Comparison of ENCODE assay signal across 11 cellular contexts in the genomic region with DNA sequence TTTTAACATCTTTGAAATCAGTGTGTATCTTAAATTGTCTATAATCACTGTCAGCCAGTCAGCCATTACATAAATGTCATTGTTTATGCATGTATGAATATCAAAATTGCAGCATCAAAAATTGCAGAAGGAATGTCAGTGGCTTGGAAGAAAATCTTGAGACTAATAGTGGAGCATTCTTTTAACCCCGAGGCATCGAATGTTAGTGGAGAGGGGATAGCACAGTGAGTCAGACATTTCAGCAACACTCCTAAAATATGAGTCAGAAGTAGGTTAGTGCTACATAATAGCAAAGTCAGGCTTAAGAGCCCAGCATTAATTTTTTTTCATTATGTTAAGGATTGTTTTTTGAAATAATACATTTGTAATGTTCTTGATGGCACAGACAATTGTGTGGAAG. TPM values are rescaled to one million over a fixed set of nuclear protein-coding genes. Genes with fewer than 3 reads are reported as not detected.
DNase-seq lines count a peak whose midpoint lies in the region; ATAC-seq and TF ChIP-seq lines count a peak whose summit lies in the region.
"Had no signal": no experiment of that assay in that cellular context is flagged by ENCODE, and none has a peak within 500 bp of the region (broad histone marks: within the 10 kb centered on the region; RNA-seq: fewer than 3 reads in every experiment).

No MANE protein-coding gene starts in this region.

- CTCF ChIA-PET in RWPE1 (lab: Yijun Ruan, JAX), result interaction anchor here (0.7 to 1.2 kb wide), 3 partner anchors 36 to 229 kb away, joined by 3 to 4 read pairs (median 3); no protein-coding TSS in a partner anchor

- H3K27ac ChIP-seq in GM23248 (peak overlapping the region; percentile 64), RWPE1 (peak overlapping the region; percentile 93), fibroblast of lung (ENCODE audit: insufficient read depth, low read length) (peak overlapping the region; percentile 38), upper lobe of right lung (no peak overlapping the region)

- H3K36me3 ChIP-seq in GM23248 (ENCODE audit: low read depth) (no peaks in the 10 kb centered on the region), fibroblast of lung (ENCODE audit: control insufficient read depth, insufficient read depth, low read length) (no peaks in the 10 kb centered on the region), upper lobe of right lung (no peaks in the 10 kb centered on the region)

- WGBS in GM23248 (ENCODE audit: low coverage in 1 of 2, low lambda C conversion rate in 2 of 2, missing lambda C conversion rate in 2 of 2), 2 experiments, result 0 to 1% methylated on average over 2 of the region's 2 CpGs

- DNase-seq in GM23248 (peak; percentile 94), RWPE1 (ENCODE audit: low spot score) (peak; percentile 99), fibroblast of lung (ENCODE audit: low read depth in 2 of 2) (peak; percentile 93 to 94), skeletal muscle cell (ENCODE audit: low read depth) (peak; percentile 70), upper lobe of right lung (no peak), NCI-H1436 (lab: John Stamatoyannopoulos, UW) (no peak)
- DNase-seq: activated CD4-positive, alpha-beta memory T cell treated with anti-CD3 and anti-CD28 coated beads for 36 hours; amygdala; hippocampal formation had no signal

- H3K4me2 ChIP-seq in GM23248 (ENCODE audit: unreplicated experiment) (peak overlapping the region; percentile 69), fibroblast of lung (ENCODE audit: extremely low read depth, insufficient read depth, low read length) (peak overlapping the region; percentile 51)

- no peaks in the 10 kb centered on the region for H3K79me2 ChIP-seq in GM23248 (ENCODE audit: insufficient read depth)
- no peaks in the 10 kb centered on the region for H3K79me2 ChIP-seq in fibroblast of lung (ENCODE audit: control insufficient read depth, insufficient read depth, low read length)

- H3K9me3 ChIP-seq in GM23248 (ENCODE audit: low read depth) (no peaks in the 10 kb centered on the region), fibroblast of lung (ENCODE audit: control insufficient read depth, insufficient read depth, low read depth, low read length) (no peaks in the 10 kb centered on the region), upper lobe of right lung (no peaks in the 10 kb centered on the region)

- in situ Hi-C loops in GM23248 (cut with MboI), result no loop called here

- H3K9ac ChIP-seq in GM23248 (0 out of 2 replicates have a peak overlapping the region, but pooled peaks have one; percentile 5), fibroblast of lung (ENCODE audit: insufficient read depth, low read length) (no peak overlapping the region)

- peaks cover 24% of the 10 kb centered on the region for H3F3A ChIP-seq in GM23248 (ENCODE audit: insufficient read depth)

- no peak for TF ChIP-seq CTCF in RWPE1 (conservative IDR thresholded peaks at IDR 0.05; ENCODE audit: low read depth)
- no peak for TF ChIP-seq CTCF in fibroblast of lung (conservative IDR thresholded peaks at IDR 0.05 in 1 of 2, IDR thresholded peaks at IDR 0.05 in 1 of 2; ENCODE audit: low read depth in 1 of 2, low read length in 2 of 2)
- no peak for TF ChIP-seq CTCF in upper lobe of right lung (IDR thresholded peaks at IDR 0.05)

- H3K9me2 ChIP-seq in GM23248 (ENCODE audit: insufficient read depth), result no peaks in the 10 kb centered on the region

- H3K4me1 ChIP-seq in GM23248 (ENCODE audit: insufficient read depth) (peaks cover 27% of the 10 kb centered on the region), fibroblast of lung (ENCODE audit: control insufficient read depth, extremely low read depth, insufficient read depth, low read length) (peaks cover 16% of the 10 kb centered on the region), upper lobe of right lung (no peaks in the 10 kb centered on the region)

- H3K4me3 ChIP-seq in GM23248 (peak overlapping the region; percentile 12; the same call in 1 of the 2 replicates), fibroblast of lung (replicated peaks in 1 of 4; ENCODE audit: control extremely low read depth in 1 of 4, insufficient read depth in 1 of 4, low read depth in 3 of 4, low read length in 4 of 4) (no peak overlapping the region), skeletal muscle cell (ENCODE audit: low read depth, low read length) (no peak overlapping the region), upper lobe of right lung (no peak overlapping the region)

- H3K27me3 ChIP-seq in GM23248 (replicated peaks; ENCODE audit: insufficient read depth) (no peaks in the 10 kb centered on the region), fibroblast of lung (ENCODE audit: control insufficient read depth, insufficient read depth, low read length) (no peaks in the 10 kb centered on the region), upper lobe of right lung (no peaks in the 10 kb centered on the region)

- POLR2A ChIA-PET in RWPE1 (lab: Yijun Ruan, JAX; ENCODE audit: low non-redundant PET), result no interaction called here

- no peak for ATAC-seq in HG02884 (IDR thresholded peaks at IDR 0.05; ENCODE audit: unreplicated experiment)
- ATAC-seq in GM18868 (IDR thresholded peaks at IDR 0.05; ENCODE audit: unreplicated experiment), result no peak
- ATAC-seq in upper lobe of right lung, result no peak

- H2AFZ ChIP-seq in GM23248, result no peak overlapping the region
- H2AFZ ChIP-seq in fibroblast of lung (ENCODE audit: low read length), result no peak overlapping the region

- intact Hi-C loops in upper lobe of right lung (cut with DNase I), result no loop called here

- H4K20me1 ChIP-seq in GM23248 (ENCODE audit: insufficient read depth) (no peaks in the 10 kb centered on the region), fibroblast of lung (ENCODE audit: control insufficient read depth, extremely low read depth, insufficient read depth, low read length) (no peaks in the 10 kb centered on the region)

RNA-seq across cellular contexts. Expression of gene SNRPE, which starts 45.5 kb away (rescaled TPM):
- 27.6 and 47.3 TPM in 2 replicates for total RNA-seq in GM23248 (2014; rRNA removed; shearing (Covaris generic))
- polyA plus RNA-seq in GM23248 (2016; fragmentation: Nextera tagmentation; extraction: Ambion mirVana) (233 TPM in 2 replicates), fibroblast of lung (246 and 366 TPM in 2 replicates)
- total RNA-seq in fibroblast of lung (30.2 and 46.2 TPM in 2 replicates), upper lobe of right lung (58.0 TPM)
- polyA plus RNA-seq in fibroblast of lung (2012), result 197 and 261 TPM in 2 replicates
- polyA minus RNA-seq in fibroblast of lung (ENCODE audit: low replicate concordance), result 1.0 and 3.1 TPM in 2 replicates

Comparison
In these comparisons a context has a peak if more than half of its experiments do, and no peak if none do; other contexts are left out.
1. DNase-seq: peak in GM23248 (single experiment), RWPE1 (single experiment), fibroblast of lung (2 of 2) and skeletal muscle cell (single experiment); none in upper lobe of right lung (single experiment) and NCI-H1436 (single experiment).